Comparison of ENCODE assay signal across 9 cellular contexts in genomic region chr11:71414645-71415044, GRCh38.
"Had no signal": no experiment of that assay in that cellular context is flagged by ENCODE, and none has a peak within 500 bp of the region (broad histone marks: within the 10 kb centered on the region; RNA-seq: fewer than 3 reads in every experiment).

No MANE protein-coding gene starts in this region.

- H3K9ac ChIP-seq: KMS-11 had no signal

- H3K4me2 ChIP-seq: KMS-11 had no signal

- H3K27ac ChIP-seq: HL-60, KMS-11 had no signal

- H3K36me3 Mint-ChIP-seq: IgD-negative memory B cell had no signal

- FAIRE-seq: HepG2, K562 had no signal

- H3K27ac Mint-ChIP-seq: IgD-negative memory B cell had no signal

- ATAC-seq: HepG2, K562 had no signal

- H3K4me3 ChIP-seq: K562 had no signal

- H3K4me3 Mint-ChIP-seq: IgD-negative memory B cell had no signal

- DNase-seq: Karpas-422, Kasumi-1, KBM-7, KG1 had no signal
